24 cellular contexts compared by ENCODE assay signal in the genomic region with DNA sequence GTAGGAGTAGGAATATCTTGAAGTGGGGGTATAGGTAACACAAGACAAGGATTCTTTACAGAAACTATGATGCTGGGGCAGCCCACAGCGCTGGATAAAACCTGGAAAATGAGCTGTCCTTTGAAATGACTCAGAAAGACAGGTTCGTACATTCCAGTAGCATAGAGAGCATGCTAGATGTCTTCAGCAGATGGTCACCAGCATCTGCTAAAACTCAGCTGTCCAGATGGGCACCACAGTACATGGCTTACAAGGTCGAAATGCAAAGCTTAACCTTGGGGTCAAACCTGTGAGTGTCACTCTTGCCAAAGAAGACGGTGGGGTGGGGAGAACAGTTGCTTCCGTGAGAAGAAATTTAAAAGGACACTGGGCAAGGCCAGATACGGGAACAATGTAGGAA. TPM values are rescaled to one million over a fixed set of nuclear protein-coding genes. Genes with fewer than 3 reads are reported as not detected.
DNase-seq lines count a peak whose midpoint lies in the region; ATAC-seq, FAIRE-seq and TF ChIP-seq lines count a peak whose summit lies in the region.
"Had no signal": no experiment of that assay in that cellular context is flagged by ENCODE, and none has a peak within 500 bp of the region (broad histone marks: within the 10 kb centered on the region; RNA-seq: fewer than 3 reads in every experiment).

No MANE protein-coding gene starts in this region.

- H3K27ac ChIP-seq in A549 (peak overlapping the region; percentile 43 to 55), IMR-90 (ENCODE audit: insufficient read depth, low read length) (no peak overlapping the region), WERI-Rb-1 (peak overlapping the region; percentile 68), brain microvascular endothelial cell (no peak overlapping the region)

- H3K36me3 Mint-ChIP-seq in mesothelial cell of epicardium: peaks cover 13% of the 10 kb centered on the region
- H3K36me3 Mint-ChIP-seq: CD14-positive monocyte had no signal

- DNase-seq in A549 (ENCODE audit: low read depth in 1 of 2, low spot score in 1 of 2) (no peak), IMR-90 (no peak), WERI-Rb-1 (peak; percentile 50), mesothelial cell of epicardium (ENCODE audit: low spot score in 2 of 2, unreplicated experiment in 2 of 2) (no peak), DMS79 (lab: John Stamatoyannopoulos, UW) (no peak), T1000 (lab: John Stamatoyannopoulos, UW) (no peak), brain microvascular endothelial cell (no peak)
- DNase-seq: COR-L47, DMS53, MM.1S, NCI-H1105 treated with DMSO at 0.1 percent for 48 hours, NCI-H2029, NCI-H226 had no signal

- no peak overlapping the region for H3K4me3 Mint-ChIP-seq in mesothelial cell of epicardium
- H3K4me3 Mint-ChIP-seq: CD14-positive monocyte had no signal

- H3K27me3 ChIP-seq in IMR-90 (ENCODE audit: control insufficient read depth, insufficient read depth, low read length) (peaks cover 5% of the 10 kb centered on the region), WERI-Rb-1 (ENCODE audit: insufficient read depth, low read depth, severe bottlenecking) (no peaks in the 10 kb centered on the region), brain microvascular endothelial cell (replicated peaks) (no peaks in the 10 kb centered on the region)

- peaks cover 12% of the 10 kb centered on the region for H3K9me3 Mint-ChIP-seq in mesothelial cell of epicardium

- TF ChIP-seq CTCF in A549 (IDR thresholded peaks at IDR 0.05) (no peak), IMR-90 (conservative IDR thresholded peaks at IDR 0.05; ENCODE audit: low read depth, low read length) (no peak), WERI-Rb-1 (IDR thresholded peaks at IDR 0.05; ENCODE audit: low read depth, low read length) (no peak), mesothelial cell of epicardium (IDR thresholded peaks at IDR 0.05; ENCODE audit: unreplicated experiment) (no peak), brain microvascular endothelial cell (IDR thresholded peaks at IDR 0.05; ENCODE audit: low read depth, low read length, missing control alignments) (no peak)

- in situ Hi-C loops in IMR-90 (cut with MboI; ENCODE audit: low sequenced_read_pairs): no loop called here
- in situ Hi-C loops in brain microvascular endothelial cell (cut with HindIII; ENCODE audit: low pct_ligation_motif_present, low sequenced_read_pairs): no loop called here

- no peak overlapping the region for H2BK20ac ChIP-seq in IMR-90 (ENCODE audit: low read depth, low read length)

- H2BK15ac ChIP-seq in IMR-90 (ENCODE audit: low read depth, low read length): no peak overlapping the region

- H3K27me3 Mint-ChIP-seq in mesothelial cell of epicardium (ENCODE audit: low read depth): no peaks in the 10 kb centered on the region

- H3K4me2 ChIP-seq in A549 (peak overlapping the region; percentile 65; the same call in 2 of the 3 replicates), IMR-90 (ENCODE audit: low read depth, low read length) (no peak overlapping the region)

- H3K18ac ChIP-seq in IMR-90 (ENCODE audit: low read depth, low read length): no peak overlapping the region

- H3K9me1 ChIP-seq in IMR-90 (ENCODE audit: insufficient read depth, low read length): no peaks in the 10 kb centered on the region

- peak overlapping the region; percentile 31 for H2AK9ac ChIP-seq in IMR-90 (replicated peaks; ENCODE audit: low read depth, low read length, poor library complexity)

- CTCF ChIA-PET in A549 (lab: Yijun Ruan, JAX): interaction anchor here (1.2 kb wide), 1 partner anchor 40 kb away, joined by 3 read pairs; no protein-coding TSS in a partner anchor
- CTCF ChIA-PET in IMR-90 (lab: Yijun Ruan, JAX): interaction anchor here (0.7 kb wide), 1 partner anchor 100 kb away, joined by 3 read pairs; no protein-coding TSS in a partner anchor

- H4K8ac ChIP-seq in IMR-90 (ENCODE audit: low read depth in 2 of 2, low read length in 2 of 2): no peak overlapping the region

- POLR2A ChIA-PET in A549 (lab: Yijun Ruan, JAX) (no interaction called here), IMR-90 (lab: Charles Lee; ENCODE audit: unreplicated experiment) (no interaction called here)

- H2AFZ ChIP-seq in IMR-90 (replicated peaks; ENCODE audit: low read length, poor library complexity): no peak overlapping the region

- no peak overlapping the region for H4K5ac ChIP-seq in IMR-90 (ENCODE audit: low read depth, low read length)

- H2BK120ac ChIP-seq in IMR-90 (ENCODE audit: low read depth, low read length): no peak overlapping the region

- 69% methylated on average over 6 of the region's 6 CpGs for WGBS in A549 (ENCODE audit: missing lambda C conversion rate)
- 69% methylated on average over 5 of the region's 6 CpGs; no CpG with 5 or more reads in 1 of the 2 experiments for WGBS in IMR-90 (ENCODE audit: extremely low coverage in 2 of 2, insufficient read length in 1 of 2), 2 experiments

- no peak overlapping the region for H4K91ac ChIP-seq in IMR-90 (ENCODE audit: insufficient read depth, low read depth, low read length)

- no peak overlapping the region for H3K9ac ChIP-seq in IMR-90 (ENCODE audit: low read depth, low read length)

- BruUV-seq in IMR-90 (replicated peaks; lab: Mats Ljungman, UMichigan): no TSS peak

- H3K56ac ChIP-seq in IMR-90 (ENCODE audit: extremely low read depth, insufficient read depth, low read length): no peak overlapping the region

- no peaks in the 10 kb centered on the region for H3K79me1 ChIP-seq in IMR-90 (ENCODE audit: low read depth in 1 of 2, low read length in 2 of 2)

- H3K36me3 ChIP-seq in IMR-90 (ENCODE audit: control insufficient read depth, insufficient read depth, low read length): no peaks in the 10 kb centered on the region
- H3K36me3 ChIP-seq in WERI-Rb-1: no peaks in the 10 kb centered on the region
- H3K36me3 ChIP-seq in brain microvascular endothelial cell (replicated peaks): no peaks in the 10 kb centered on the region

- H2BK5ac ChIP-seq in IMR-90 (ENCODE audit: low read depth, low read length, poor library complexity, severe bottlenecking): no peak overlapping the region

- no peak for FAIRE-seq in A549 (lab: Jason Lieb, UNC)
- FAIRE-seq: GM12878, GM18507, GM19239, HepG2 had no signal

- TF ChIP-seq POLR2A in A549 (IDR thresholded peaks at IDR 0.05; ENCODE audit: low read length): no peak
- TF ChIP-seq POLR2A in IMR-90 (IDR thresholded peaks at IDR 0.05; ENCODE audit: low read depth, low read length): no peak

- H3K23ac ChIP-seq in IMR-90 (ENCODE audit: low read depth, low read length): no peak overlapping the region

- H3K4me1 Mint-ChIP-seq in mesothelial cell of epicardium: peaks cover 26% of the 10 kb centered on the region
- H3K4me1 Mint-ChIP-seq: CD14-positive monocyte had no signal

- TF ChIP-seq EP300 in A549 (IDR thresholded peaks at IDR 0.05): no peak

- no peaks in the 10 kb centered on the region for H4K20me1 ChIP-seq in IMR-90 (ENCODE audit: insufficient read depth, low read length)

- TF ChIP-seq RAD21 in A549 (conservative IDR thresholded peaks at IDR 0.05 in 1 of 2, IDR thresholded peaks at IDR 0.05 in 1 of 2): no peak
- TF ChIP-seq RAD21 in IMR-90 (IDR thresholded peaks at IDR 0.05; ENCODE audit: low read length): no peak

- H3K4me3 ChIP-seq in A549 (no peak overlapping the region), IMR-90 (ENCODE audit: insufficient read depth, low read depth, low read length) (no peak overlapping the region), WERI-Rb-1 (ENCODE audit: low read depth, low read length) (no peak overlapping the region), brain microvascular endothelial cell (ENCODE audit: low read depth, low read length) (no peak overlapping the region)
- H3K4me3 ChIP-seq: GM12878 had no signal

- dilution Hi-C loops in IMR-90 (cut with HindIII; ENCODE audit: low sequenced_read_pairs, unreplicated experiment): no loop called here

- intact Hi-C loops in IMR-90 (cut with micrococcal nuclease): no loop called here

- peak overlapping the region; percentile 42 for H2AK5ac ChIP-seq in IMR-90 (ENCODE audit: low read depth, low read length)

- peaks cover 47% of the 10 kb centered on the region for H3K4me1 ChIP-seq in A549
- peaks cover 3% of the 10 kb centered on the region; the same call in 1 of the 2 replicates for H3K4me1 ChIP-seq in IMR-90 (ENCODE audit: control insufficient read depth, insufficient read depth, low read length)

- H3K4ac ChIP-seq in IMR-90 (ENCODE audit: low read depth, low read length): no peak overlapping the region

- H3K27ac Mint-ChIP-seq in mesothelial cell of epicardium: peak overlapping the region; percentile 49
- H3K27ac Mint-ChIP-seq: CD14-positive monocyte had no signal

- H3K9me3 ChIP-seq in A549: no peaks in the 10 kb centered on the region
- peaks cover 2% of the 10 kb centered on the region; the same call in 1 of the 2 replicates for H3K9me3 ChIP-seq in IMR-90 (ENCODE audit: control insufficient read depth, insufficient read depth, low read length)
- H3K9me3 ChIP-seq in WERI-Rb-1 (ENCODE audit: severe bottlenecking): peaks cover 4% of the 10 kb centered on the region

- no peak overlapping the region; the same call in 1 of the 2 replicates for H3K14ac ChIP-seq in IMR-90 (replicated peaks; ENCODE audit: low read depth, low read length)

- ATAC-seq in A549: no peak
- ATAC-seq in IMR-90 (ENCODE audit: low read depth): no peak
- no peak for ATAC-seq in GM18868 (IDR thresholded peaks at IDR 0.05; ENCODE audit: unreplicated experiment)
- ATAC-seq: GM12878, HepG2, Panc1, Right ventricle myocardium inferior had no signal

RNA-seq across cellular contexts. Expression of a gene that starts 41.3 kb away (rescaled TPM):
- polyA plus RNA-seq in A549 (2011; rRNA removed) (3.4 TPM in 2 replicates), A549 (2017; fragmentation: RNase III; extraction: RNeasy Plus Mini Kit Qiagen cat#74134 plus additional on column Dnase treatment) (2.1 to 3.0 TPM (median 2.9 TPM) in 3 replicates), IMR-90 (2012; rRNA removed) (4.1 and 5.1 TPM in 2 replicates)
- 2.5 and 2.8 TPM in 2 replicates for polyA plus RNA-seq in A549 (2012; cell fraction: cytosol; rRNA removed)
- polyA plus RNA-seq in A549 (2012; cell fraction: nucleus; rRNA removed): 5.8 and 8.3 TPM in 2 replicates
- 2.9 and 3.1 TPM in 2 replicates for polyA minus RNA-seq in A549 (2011; rRNA and poly(A)+ RNA removed)
- total RNA-seq in IMR-90 (2012; rRNA removed) (1.7 and 2.0 TPM in 2 replicates), mesothelial cell of epicardium (39.1 to 41.5 TPM (median 40.0 TPM) in 3 replicates)
- 2.1 and 2.9 TPM in 2 replicates for polyA plus RNA-seq in IMR-90 (2012; cell fraction: cytosol; rRNA removed)
- 19.8 and 36.5 TPM in 2 replicates for polyA plus RNA-seq in IMR-90 (2012; cell fraction: nucleus; rRNA removed; ENCODE audit: low replicate concordance)

RNA-seq across cellular contexts. Expression of a gene that starts 47.9 kb away (rescaled TPM):
- polyA plus RNA-seq in A549 (2011; rRNA removed): 0.18 and 0.34 TPM in 2 replicates
- polyA plus RNA-seq in A549 (2012; cell fraction: cytosol; rRNA removed): 0.03 and 0.04 TPM in 2 replicates
- polyA plus RNA-seq in A549 (2012; cell fraction: nucleus; rRNA removed): 0.12 TPM in 1 of 2 replicates, not detected in the other
- polyA plus RNA-seq in A549 (2017; fragmentation: RNase III; extraction: RNeasy Plus Mini Kit Qiagen cat#74134 plus additional on column Dnase treatment): 0.04 to 0.18 TPM (median 0.16 TPM) in 3 replicates
- not detected in 2 replicates for polyA minus RNA-seq in A549 (2011; rRNA and poly(A)+ RNA removed)
- total RNA-seq in IMR-90 (2012; rRNA removed): not detected in 2 replicates
- polyA plus RNA-seq in IMR-90 (2012; rRNA removed): not detected in 2 replicates
- polyA plus RNA-seq in IMR-90 (2012; cell fraction: cytosol; rRNA removed): not detected in 2 replicates
- 0.03 TPM in 1 of 2 replicates, not detected in the other for polyA plus RNA-seq in IMR-90 (2012; cell fraction: nucleus; rRNA removed; ENCODE audit: low replicate concordance)
- 27.6 to 28.3 TPM (median 27.9 TPM) in 3 replicates for total RNA-seq in mesothelial cell of epicardium
- total RNA-seq: A673, G401, GM12878, H4, HepG2, Right ventricle myocardium inferior had no signal
- polyA plus RNA-seq: CD14-positive monocyte, GM12878, HepG2 had no signal

Comparison
In these comparisons a context has a peak if more than half of its experiments do, and no peak if none do; other contexts are left out.
1. H3K27ac ChIP-seq: peak in A549 (2 of 2) and WERI-Rb-1 (single experiment); none in IMR-90 (single experiment) and brain microvascular endothelial cell (single experiment).
2. RNA of a gene that starts 41.3 kb away (total RNA-seq): 39.1 to 41.5 TPM in mesothelial cell of epicardium; 1.7 to 2.0 TPM in IMR-90; every median in the first group is over 10 times any median in the second.
3. RNA of a gene that starts 47.9 kb away (total RNA-seq): 27.6 to 28.3 TPM in mesothelial cell of epicardium; not detected in IMR-90; every median in the first group is over 10 times any median in the second.